8 cellular contexts compared by ENCODE assay signal in genomic region chr19:38619361-38620174, GRCh38. TPM values are rescaled to one million over a fixed set of nuclear protein-coding genes. Genes with fewer than 3 reads are reported as not detected.
DNase-seq lines count a peak whose midpoint lies in the region; ATAC-seq and TF ChIP-seq lines count a peak whose summit lies in the region.

No MANE protein-coding gene starts in this region.

- peaks cover 48% of the 10 kb centered on the region for H3K36me3 Mint-ChIP-seq in activated CD4-positive, alpha-beta T cell treated with anti-CD3 and anti-CD28 coated beads, Interleukin-2, amount 10 ng/mL, durations not matched to agents 24 days and 14 days (ENCODE audit: low read depth)

- H3K27me3 ChIP-seq in adipocyte (replicated peaks; ENCODE audit: control insufficient read depth, insufficient read depth, low read length): no peaks in the 10 kb centered on the region
- no peaks in the 10 kb centered on the region for H3K27me3 ChIP-seq in layer of hippocampus (ENCODE audit: control insufficient read depth, insufficient read depth, low read length)
- no peaks in the 10 kb centered on the region for H3K27me3 ChIP-seq in thoracic aorta (replicated peaks; ENCODE audit: insufficient read depth)

- no peaks in the 10 kb centered on the region for H3K9me3 ChIP-seq in adipocyte (ENCODE audit: control insufficient read depth, low read length)
- H3K9me3 ChIP-seq in thoracic aorta: no peaks in the 10 kb centered on the region

- H3K9ac ChIP-seq in adipocyte (ENCODE audit: low read length): peak overlapping the region; percentile 97

- ATAC-seq in thoracic aorta (ENCODE audit: insufficient number of reproducible peaks, low FRiP score, low read depth): no peak
- no peak for ATAC-seq in GM21515 (IDR thresholded peaks at IDR 0.05; ENCODE audit: unreplicated experiment)
- no peak for ATAC-seq in GM19324 (IDR thresholded peaks at IDR 0.05; ENCODE audit: low FRiP score, unreplicated experiment)

- H3K36me3 ChIP-seq in adipocyte (ENCODE audit: control insufficient read depth, insufficient read depth, low read length, severe bottlenecking) (peaks cover 35% of the 10 kb centered on the region), thoracic aorta (peaks cover 37% of the 10 kb centered on the region)

- H3K4me1 Mint-ChIP-seq in activated CD4-positive, alpha-beta T cell treated with anti-CD3 and anti-CD28 coated beads, Interleukin-2, amount 10 ng/mL, durations not matched to agents 24 days and 14 days: peaks cover 32% of the 10 kb centered on the region

- H3K27ac Mint-ChIP-seq in activated CD4-positive, alpha-beta T cell treated with anti-CD3 and anti-CD28 coated beads, Interleukin-2, amount 10 ng/mL, durations not matched to agents 24 days and 14 days: peak overlapping the region; percentile 95

- DNase-seq in activated CD4-positive, alpha-beta T cell treated with anti-CD3 and anti-CD28 coated beads, Interleukin-2, amount 10 ng/mL, durations not matched to agents 24 days and 14 days: no peak
- no peak for DNase-seq in activated CD4-positive, alpha-beta T cell treated with anti-CD3 and anti-CD28 coated beads, Interleukin-2, amount 50 U/mL, for 48 hours
- DNase-seq in adipocyte (ENCODE audit: low read depth): no peak
- no peak for DNase-seq in thoracic aorta (ENCODE audit: low spot score)
- DNase-seq in NCI-H69 (lab: John Stamatoyannopoulos, UW): no peak

- intact Hi-C loops in activated CD4-positive, alpha-beta T cell treated with anti-CD3 and anti-CD28 coated beads, Interleukin-2, amount 10 ng/mL, durations not matched to agents 24 days and 14 days (cut with micrococcal nuclease): loop anchor here (1.0 to 2.0 kb wide), 5 partner anchors 61 to 244 kb away; no protein-coding TSS in a partner anchor

- H3K4me3 ChIP-seq in adipocyte (ENCODE audit: low read length): peak overlapping the region; percentile 90
- H3K4me3 ChIP-seq in thoracic aorta: peak overlapping the region; percentile 99

- TF ChIP-seq CTCF in thoracic aorta (IDR thresholded peaks at IDR 0.05): no peak

- H3K9me3 Mint-ChIP-seq in activated CD4-positive, alpha-beta T cell treated with anti-CD3 and anti-CD28 coated beads, Interleukin-2, amount 10 ng/mL, durations not matched to agents 24 days and 14 days: no peaks in the 10 kb centered on the region

- H3K4me3 Mint-ChIP-seq in activated CD4-positive, alpha-beta T cell treated with anti-CD3 and anti-CD28 coated beads, Interleukin-2, amount 10 ng/mL, durations not matched to agents 24 days and 14 days: peak overlapping the region; percentile 97

- peaks cover 16% of the 10 kb centered on the region for H3K4me1 ChIP-seq in adipocyte (ENCODE audit: control insufficient read depth, insufficient read depth, low read length)
- peaks cover 10 to 18% of the 10 kb centered on the region in 2 donors for H3K4me1 ChIP-seq in thoracic aorta (ENCODE audit: control insufficient read depth in 1 of 2, low read depth in 2 of 2)

- H3K27ac ChIP-seq in layer of hippocampus (ENCODE audit: low read depth, low read length) (peak overlapping the region; percentile 73), thoracic aorta (peak overlapping the region; percentile 74 to 84)

- H3K27me3 Mint-ChIP-seq in activated CD4-positive, alpha-beta T cell treated with anti-CD3 and anti-CD28 coated beads, Interleukin-2, amount 10 ng/mL, durations not matched to agents 24 days and 14 days: no peaks in the 10 kb centered on the region

RNA-seq across cellular contexts. Expression of gene EIF3K, which starts 0.6 kb away (rescaled TPM):
- 321 and 322 TPM in 2 replicates for total RNA-seq in activated CD4-positive, alpha-beta T cell treated with anti-CD3 and anti-CD28 coated beads, Interleukin-2, amount 10 ng/mL, durations not matched to agents 24 days and 14 days
- 100 to 1,000 TPM; 237 to 302 TPM for total RNA-seq in thoracic aorta

RNA-seq across cellular contexts. Expression of gene MAP4K1, which starts 1.8 kb away (rescaled TPM):
- total RNA-seq in activated CD4-positive, alpha-beta T cell treated with anti-CD3 and anti-CD28 coated beads, Interleukin-2, amount 10 ng/mL, durations not matched to agents 24 days and 14 days: 156 and 172 TPM in 2 replicates
- 10 to 100 TPM in 1 of 2 donors, 1 to 10 TPM in 1; 4.6 to 33.7 TPM for total RNA-seq in thoracic aorta

RNA-seq across cellular contexts. Expression of gene ACTN4, which starts 27.9 kb away (rescaled TPM):
- total RNA-seq in activated CD4-positive, alpha-beta T cell treated with anti-CD3 and anti-CD28 coated beads, Interleukin-2, amount 10 ng/mL, durations not matched to agents 24 days and 14 days: 243 and 257 TPM in 2 replicates
- 1,000 to 10,000 TPM in 1 of 2 donors, 100 to 1,000 TPM in 1; 668 to 1,387 TPM for total RNA-seq in thoracic aorta
